Comparison of ENCODE assay signal across 14 cellular contexts in the genomic region with DNA sequence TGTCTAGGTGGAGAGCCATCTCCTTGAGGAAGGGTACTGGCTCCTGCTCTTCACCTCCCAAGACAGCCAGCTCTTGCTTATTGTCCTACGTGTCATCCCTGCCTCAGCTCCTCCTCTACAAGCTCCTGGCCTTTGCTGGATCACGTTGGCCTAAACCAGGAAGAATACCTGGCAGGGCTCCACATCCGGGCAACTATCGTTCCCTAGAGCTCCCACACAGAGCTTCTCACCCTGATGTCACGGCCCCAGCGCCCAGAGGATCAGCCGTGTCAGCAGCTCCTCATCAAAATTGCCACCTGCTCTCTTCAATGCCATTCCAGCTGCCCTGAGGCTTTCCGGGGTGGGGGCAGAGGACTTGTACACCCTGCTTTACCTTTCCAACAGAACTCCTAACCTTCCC. TPM values are rescaled to one million over a fixed set of nuclear protein-coding genes. Genes with fewer than 3 reads are reported as not detected.
DNase-seq lines count a peak whose midpoint lies in the region; ATAC-seq and TF ChIP-seq lines count a peak whose summit lies in the region.
"Had no signal": no experiment of that assay in that cellular context is flagged by ENCODE, and none has a peak within 500 bp of the region (broad histone marks: within the 10 kb centered on the region; RNA-seq: fewer than 3 reads in every experiment).

No MANE protein-coding gene starts in this region.

- ATAC-seq in psoas muscle (peak; percentile 46 to 69 (median 58)), GM18519 (IDR thresholded peaks at IDR 0.05; ENCODE audit: low FRiP score, unreplicated experiment) (no peak)
- ATAC-seq: gastroesophageal sphincter had no signal

- H3K4me3 ChIP-seq in cardiac fibroblast (replicated peaks in 1 of 2; ENCODE audit: low read depth in 2 of 2, low read length in 2 of 2) (no peak overlapping the region), psoas muscle (peak overlapping the region; percentile 25)
- H3K4me3 ChIP-seq: gastroesophageal sphincter, prostate gland, tibial nerve had no signal

- intact Hi-C loops in psoas muscle (cut with DNase I), result no loop called here

- no peaks in the 10 kb centered on the region for H3K9me3 ChIP-seq in psoas muscle
- H3K9me3 ChIP-seq: gastroesophageal sphincter, prostate gland, tibial nerve had no signal

- no peaks in the 10 kb centered on the region for H3K36me3 ChIP-seq in psoas muscle (ENCODE audit: insufficient read depth in 1 of 2, low read depth in 1 of 2)
- H3K36me3 ChIP-seq: gastroesophageal sphincter, prostate gland, tibial nerve had no signal

- peak overlapping the region; percentile 89 for H3K27ac ChIP-seq in psoas muscle
- H3K27ac ChIP-seq: gastroesophageal sphincter, prostate gland, tibial nerve had no signal

- WGBS in psoas muscle, 3 donors, result 17 to 31% (median 21%) methylated on average over 8 of the region's 8 CpGs

- peaks cover 15% of the 10 kb centered on the region for H3K4me1 ChIP-seq in psoas muscle
- H3K4me1 ChIP-seq: prostate gland had no signal

- H3K27me3 ChIP-seq in psoas muscle (ENCODE audit: insufficient read depth in 3 of 3, low read length in 2 of 3), result no peaks in the 10 kb centered on the region
- H3K27me3 ChIP-seq: gastroesophageal sphincter, tibial nerve had no signal

- in situ Hi-C loops in ACHN (cut with HindIII; ENCODE audit: low pct_ligation_motif_present, low pct_unique_long_range_greater_than_20kb, low sequenced_read_pairs), result no loop called here

- peak; percentile 41 for DNase-seq in HK-2 (ENCODE audit: unreplicated experiment)
- DNase-seq in NCI-H226, result peak; percentile 16
- peak; percentile 35 to 69 for DNase-seq in cardiac fibroblast (ENCODE audit: low read depth in 2 of 2)
- DNase-seq in psoas muscle, result peak; percentile 83 to 87
- DNase-seq in ACHN, result no peak
- no peak for DNase-seq in NCI-H82 treated with DMSO at 0.1 percent for 48 hours (lab: John Stamatoyannopoulos, UW; ENCODE audit: unreplicated experiment)
- DNase-seq: activated CD4-positive, CD25-positive, alpha-beta regulatory T cell had no signal

- TF ChIP-seq CTCF in cardiac fibroblast (IDR thresholded peaks at IDR 0.05; ENCODE audit: low read depth, low read length), result no peak
- TF ChIP-seq CTCF in psoas muscle (IDR thresholded peaks at IDR 0.05), result no peak

RNA-seq across cellular contexts. Expression of a gene that starts 1.9 kb away (rescaled TPM):
- 1,000 to 10,000 TPM; 2,192 to 3,898 (median 3,031) TPM for total RNA-seq in psoas muscle
- 1,000 to 10,000 TPM; 1,778 to 2,728 (median 2,516) TPM for polyA plus RNA-seq in psoas muscle

RNA-seq across cellular contexts. Expression of a gene that starts 12.3 kb away (rescaled TPM):
- not detected for total RNA-seq in psoas muscle
- polyA plus RNA-seq in psoas muscle, result not detected
- total RNA-seq: activated T-helper 1 cell treated with anti-CD3 and anti-CD28 coated beads, Interleukin-12 subunit alpha, Interleukin-12 subunit beta, Interleukin-2, Interleukin-4 antibody, amounts not matched to agents 30 ng/mL and 10 ng/mL and 1 ng/mL, durations not matched to agents 14 hours and 24 hours and 36 hours; gastroesophageal sphincter; liver; prostate gland; tibial nerve had no signal
- polyA plus RNA-seq: IgD-negative memory B cell, liver had no signal

RNA-seq across cellular contexts. Expression of a gene that starts 26.9 kb away (rescaled TPM):
- 100 to 1,000 TPM in 1 of 4 donors, 10 to 100 TPM in 3; 83.9 to 121 (median 87.5) TPM for total RNA-seq in psoas muscle
- 10 to 100 TPM; 45.8 to 92.0 (median 81.9) TPM for polyA plus RNA-seq in psoas muscle

RNA-seq across cellular contexts. Expression of a gene that starts 38.9 kb away (rescaled TPM):
- total RNA-seq in psoas muscle, result 1 to 10 TPM in 1 of 4 donors, under 1 TPM in 3; 0.05 to 3.0 (median 0.26) TPM
- under 1 TPM in 1 of 3 donors, not detected in 2; 0.01 TPM for polyA plus RNA-seq in psoas muscle
- total RNA-seq: activated T-helper 1 cell treated with anti-CD3 and anti-CD28 coated beads, Interleukin-12 subunit alpha, Interleukin-12 subunit beta, Interleukin-2, Interleukin-4 antibody, amounts not matched to agents 30 ng/mL and 10 ng/mL and 1 ng/mL, durations not matched to agents 14 hours and 24 hours and 36 hours; gastroesophageal sphincter had no signal
- polyA plus RNA-seq: IgD-negative memory B cell, liver had no signal

Comparison
In these comparisons a context has a peak if more than half of its experiments do, and no peak if none do; other contexts are left out.
1. DNase-seq: peak in HK-2 (single experiment), NCI-H226 (single experiment), cardiac fibroblast (2 of 2) and psoas muscle (2 of 2); none in ACHN (single experiment) and NCI-H82 treated with DMSO at 0.1 percent for 48 hours (single experiment).